ENCODE assay signal across 9 cellular contexts in the genomic region with DNA sequence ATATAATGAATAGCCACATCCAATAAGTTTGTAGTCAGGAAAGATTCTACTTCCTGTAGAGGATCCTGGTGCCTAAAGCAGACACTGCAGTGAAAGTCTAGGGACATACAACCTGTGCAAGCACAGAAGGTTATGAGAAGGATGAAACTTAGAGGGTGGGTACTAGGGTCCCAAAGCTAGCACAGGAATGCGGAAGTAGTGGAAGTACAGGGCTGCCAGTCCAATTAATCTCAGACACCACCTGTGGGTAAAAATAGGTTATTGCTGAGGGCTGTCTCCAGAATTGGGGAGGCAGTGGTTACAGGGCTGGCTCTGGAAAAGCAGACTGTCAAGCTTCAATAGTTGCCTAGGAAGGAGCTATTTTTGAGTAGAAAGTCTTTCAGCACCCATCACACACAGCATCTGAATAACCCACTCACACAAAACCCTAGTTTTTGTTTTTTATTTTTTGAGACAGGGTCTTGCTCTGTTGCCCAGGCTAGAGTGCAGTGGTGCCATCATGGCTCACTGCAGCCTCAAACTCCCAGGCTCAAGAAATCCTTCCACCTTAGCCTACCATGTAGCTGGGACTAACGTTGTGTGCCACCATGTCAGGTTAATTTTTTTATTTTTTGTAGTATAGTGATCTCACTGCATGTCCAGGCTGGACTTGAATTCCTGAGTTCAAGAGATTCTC. TPM values are rescaled to one million over a fixed set of nuclear protein-coding genes. Genes with fewer than 3 reads are reported as not detected.
DNase-seq lines count a peak whose midpoint lies in the region; ATAC-seq and TF ChIP-seq lines count a peak whose summit lies in the region.
"Had no signal": no experiment of that assay in that cellular context is flagged by ENCODE, and none has a peak within 500 bp of the region (broad histone marks: within the 10 kb centered on the region; RNA-seq: fewer than 3 reads in every experiment).

No MANE protein-coding gene starts in this region.

- ATAC-seq in HG02642 (IDR thresholded peaks at IDR 0.05; ENCODE audit: poor library complexity, unreplicated experiment), result no peak

- DNase-seq in AML-193 (lab: John Stamatoyannopoulos, UW) (peak; percentile 51 to 70), GM13976 (ENCODE audit: low spot score) (no peak), KG1 (lab: John Stamatoyannopoulos, UW) (peak; percentile 12), dermis microvascular lymphatic vessel endothelial cell (ENCODE audit: low read depth in 2 of 2) (peak; percentile 3 to 7), NCI-H2081 (lab: John Stamatoyannopoulos, UW) (no peak), T1000 (lab: John Stamatoyannopoulos, UW) (no peak), NCI-H1436 (lab: John Stamatoyannopoulos, UW) (no peak)

- in situ Hi-C loops in GM13976 (cut with MboI; ENCODE audit: low sequenced_read_pairs, unreplicated experiment), result no loop called here

- peak; percentile 31 for TF ChIP-seq CTCF in GM13976 (IDR thresholded peaks at IDR 0.05; ENCODE audit: borderline replicate concordance, control extremely low read depth, extremely low read depth, insufficient read depth, missing control alignments)

RNA-seq across cellular contexts. Expression of a gene that starts 50.8 kb away (rescaled TPM):
- total RNA-seq in dermis microvascular lymphatic vessel endothelial cell, result 35.6 and 42.2 TPM in 2 replicates

RNA-seq across cellular contexts. Expression of a gene that starts 52.2 kb away (rescaled TPM):
- under 0.01 and 0.13 TPM in 2 replicates for total RNA-seq in dermis microvascular lymphatic vessel endothelial cell
- total RNA-seq: T-helper 1 cell treated with Interleukin-12 subunit alpha and Interleukin-12 subunit beta and Interleukin-4 antibody, amounts not matched to agents 30 ng/mL and 1 ng/mL, for 36 hours had no signal

Comparison
In these comparisons a context has a peak if more than half of its experiments do, and no peak if none do; other contexts are left out.
1. DNase-seq: peak in AML-193 (2 of 2), KG1 (single experiment) and dermis microvascular lymphatic vessel endothelial cell (2 of 2); none in GM13976 (single experiment), NCI-H2081 (0 of 2), T1000 (single experiment) and NCI-H1436 (single experiment).